In the genomic region with DNA sequence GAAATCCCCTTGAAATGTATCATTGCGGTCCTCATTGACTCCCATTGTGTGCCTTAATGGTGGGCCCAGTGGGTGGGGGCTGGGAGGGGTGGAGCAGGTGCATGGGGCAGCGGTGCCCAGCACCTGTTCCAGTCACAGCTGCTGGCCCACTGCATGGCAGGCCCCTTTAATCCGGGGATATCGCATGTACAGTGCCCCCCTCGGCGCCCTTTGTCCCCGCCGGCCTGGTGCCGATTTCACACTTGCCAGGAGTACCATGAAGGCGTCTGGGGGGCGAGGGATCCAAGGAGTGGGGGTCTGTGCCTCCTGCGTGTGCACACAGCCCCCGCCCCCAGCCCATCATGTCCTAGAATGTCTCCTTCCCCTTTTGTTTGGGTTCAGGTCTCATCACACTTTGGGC, we compare ENCODE assay signal across 16 cellular contexts. TPM values are rescaled to one million over a fixed set of nuclear protein-coding genes. Genes with fewer than 3 reads are reported as not detected.
A peak's percentile ranks its signal among the peaks of the same experiment; 100 is the strongest.
DNase-seq lines count a peak whose midpoint lies in the region; ATAC-seq and TF ChIP-seq lines count a peak whose summit lies in the region.
"Had no signal": no experiment of that assay in that cellular context is flagged by ENCODE, and none has a peak within 500 bp of the region (broad histone marks: within the 10 kb centered on the region; RNA-seq: fewer than 3 reads in every experiment).

No MANE protein-coding gene starts in this region.

- no peaks in the 10 kb centered on the region for H4K20me1 ChIP-seq in fibroblast of lung (ENCODE audit: control insufficient read depth, extremely low read depth, insufficient read depth, low read length)

- H3K36me3 ChIP-seq in MG63 (peaks cover 59% of the 10 kb centered on the region), fibroblast of lung (ENCODE audit: control insufficient read depth, insufficient read depth, low read length) (peaks cover 10% of the 10 kb centered on the region)

- peaks cover 35% of the 10 kb centered on the region for H3K79me2 ChIP-seq in fibroblast of lung (ENCODE audit: control insufficient read depth, insufficient read depth, low read length)

- H3K27me3 ChIP-seq in MG63 (no peaks in the 10 kb centered on the region), fibroblast of lung (ENCODE audit: control insufficient read depth, insufficient read depth, low read length) (no peaks in the 10 kb centered on the region)

- no peaks in the 10 kb centered on the region for H3K27me3 Mint-ChIP-seq in osteocyte (ENCODE audit: unreplicated experiment)

- no peak for TF ChIP-seq CTCF in AG09309 (IDR thresholded peaks at IDR 0.05; ENCODE audit: control insufficient read depth, insufficient read depth, low read depth, low read length, missing control alignments)
- TF ChIP-seq CTCF in fibroblast of lung (conservative IDR thresholded peaks at IDR 0.05 in 1 of 2, IDR thresholded peaks at IDR 0.05 in 1 of 2; ENCODE audit: low read depth in 1 of 2, low read length in 2 of 2): no peak
- no peak for TF ChIP-seq CTCF in osteocyte (IDR thresholded peaks at IDR 0.05)

- no peak overlapping the region for H2AFZ ChIP-seq in fibroblast of lung (ENCODE audit: low read length)

- peaks cover 36% of the 10 kb centered on the region for H3K4me1 ChIP-seq in fibroblast of lung (ENCODE audit: control insufficient read depth, extremely low read depth, insufficient read depth, low read length)

- H3K4me1 Mint-ChIP-seq in osteocyte (ENCODE audit: unreplicated experiment): peaks cover 84% of the 10 kb centered on the region

- no peak for ATAC-seq in GM18907 (IDR thresholded peaks at IDR 0.05; ENCODE audit: unreplicated experiment)
- ATAC-seq: activated CD4-positive, alpha-beta T cell treated with anti-CD3 and anti-CD28 coated beads for 36 hours had no signal

- peak overlapping the region; percentile 97 for H3K4me2 ChIP-seq in fibroblast of lung (ENCODE audit: extremely low read depth, insufficient read depth, low read length)

- no peaks in the 10 kb centered on the region for H3K9me3 Mint-ChIP-seq in osteocyte (ENCODE audit: unreplicated experiment)
- H3K9me3 Mint-ChIP-seq: activated T-helper 2 cell treated with anti-CD3 and anti-CD28 coated beads, Interferon-gamma antibody, Interleukin-2, Interleukin-4, amounts not matched to agents 10 μg/mL and 5 μg/mL and 100 μg/mL, durations not matched to agents 14 hours and 24 hours and 36 hours; CD14-positive monocyte; naive B cell had no signal

- DNase-seq in AG09309 (ENCODE audit: low read depth) (no peak), MG63 (no peak), fibroblast of lung (ENCODE audit: low read depth in 2 of 2) (no peak), osteocyte (ENCODE audit: extremely low spot score, unreplicated experiment) (no peak), Kasumi-1 (lab: John Stamatoyannopoulos, UW) (no peak), NCI-H2107 (lab: John Stamatoyannopoulos, UW) (no peak)
- no peak for DNase-seq in activated CD4-positive, CD25-positive, alpha-beta regulatory T cell (lab: John Stamatoyannopoulos, UW)
- DNase-seq: activated CD4-positive, alpha-beta T cell treated with anti-CD3 and anti-CD28 coated beads for 36 hours; caudate nucleus; erythroblast; GF-D8; naive B cell; NCI-H1694 had no signal

- H3K9me3 ChIP-seq in MG63 (no peaks in the 10 kb centered on the region), fibroblast of lung (ENCODE audit: control insufficient read depth, insufficient read depth, low read depth, low read length) (no peaks in the 10 kb centered on the region)

- no peak overlapping the region for H3K27ac ChIP-seq in fibroblast of lung (ENCODE audit: insufficient read depth, low read length)

- no peak overlapping the region for H3K27ac Mint-ChIP-seq in osteocyte (ENCODE audit: unreplicated experiment)
- H3K27ac Mint-ChIP-seq: activated CD4-positive, alpha-beta T cell treated with anti-CD3 and anti-CD28 coated beads for 36 hours; activated T-helper 2 cell treated with anti-CD3 and anti-CD28 coated beads, Interferon-gamma antibody, Interleukin-2, Interleukin-4, amounts not matched to agents 10 μg/mL and 5 μg/mL and 100 μg/mL, durations not matched to agents 14 hours and 24 hours and 36 hours; naive B cell had no signal

- no peak overlapping the region for H3K9ac ChIP-seq in fibroblast of lung (ENCODE audit: insufficient read depth, low read length)

- H3K4me3 ChIP-seq in AG09309 (ENCODE audit: control insufficient read depth, low read depth, low read length) (peak overlapping the region; percentile 20), MG63 (peak overlapping the region; percentile 74), fibroblast of lung (replicated peaks in 1 of 4; ENCODE audit: control extremely low read depth in 1 of 4, insufficient read depth in 1 of 4, low read depth in 3 of 4, low read length in 4 of 4) (peak overlapping the region in 3 of 4 experiments; percentile 87 to 95 (median 92))

- H3K36me3 Mint-ChIP-seq in osteocyte (ENCODE audit: unreplicated experiment): peaks cover 37% of the 10 kb centered on the region
- H3K36me3 Mint-ChIP-seq: naive B cell had no signal

- H3K4me3 Mint-ChIP-seq in osteocyte (ENCODE audit: unreplicated experiment): peak overlapping the region; percentile 91
- H3K4me3 Mint-ChIP-seq: activated CD4-positive, alpha-beta T cell treated with anti-CD3 and anti-CD28 coated beads for 36 hours; naive B cell had no signal

RNA-seq across cellular contexts. Expression of gene SNAI1, which starts 2.8 kb away (rescaled TPM):
- 0.12 and 0.82 TPM in 2 replicates for total RNA-seq in MG63 (2014; rRNA removed; shearing (Covaris generic); ENCODE audit: low replicate concordance)
- total RNA-seq in fibroblast of lung: 0.26 and 0.66 TPM in 2 replicates
- polyA plus RNA-seq in fibroblast of lung: 1.4 and 1.8 TPM in 2 replicates
- 5.0 and 6.8 TPM in 2 replicates for polyA plus RNA-seq in fibroblast of lung (2012)
- polyA minus RNA-seq in fibroblast of lung (ENCODE audit: low replicate concordance): 5.1 and 6.5 TPM in 2 replicates
- 13.0 and 13.4 TPM in 2 replicates for total RNA-seq in osteocyte

RNA-seq across cellular contexts. Expression of gene RNF114, which starts 49.4 kb away (rescaled TPM):
- total RNA-seq in MG63 (2014; rRNA removed; shearing (Covaris generic); ENCODE audit: low replicate concordance): 86.6 and 89.6 TPM in 2 replicates
- total RNA-seq in fibroblast of lung (50.3 and 65.2 TPM in 2 replicates), osteocyte (64.9 and 65.1 TPM in 2 replicates)
- polyA plus RNA-seq in fibroblast of lung: 70.2 and 93.9 TPM in 2 replicates
- 57.8 and 75.8 TPM in 2 replicates for polyA plus RNA-seq in fibroblast of lung (2012)
- 53.6 and 77.4 TPM in 2 replicates for polyA minus RNA-seq in fibroblast of lung (ENCODE audit: low replicate concordance)

Comparison
In these comparisons a context has a peak if more than half of its experiments do, and no peak if none do; other contexts are left out.
1. H3K4me3 ChIP-seq: peak in every context shown above with its lines; median percentile 92 in fibroblast of lung; 74 in MG63; 20 in AG09309.